In the genomic region with DNA sequence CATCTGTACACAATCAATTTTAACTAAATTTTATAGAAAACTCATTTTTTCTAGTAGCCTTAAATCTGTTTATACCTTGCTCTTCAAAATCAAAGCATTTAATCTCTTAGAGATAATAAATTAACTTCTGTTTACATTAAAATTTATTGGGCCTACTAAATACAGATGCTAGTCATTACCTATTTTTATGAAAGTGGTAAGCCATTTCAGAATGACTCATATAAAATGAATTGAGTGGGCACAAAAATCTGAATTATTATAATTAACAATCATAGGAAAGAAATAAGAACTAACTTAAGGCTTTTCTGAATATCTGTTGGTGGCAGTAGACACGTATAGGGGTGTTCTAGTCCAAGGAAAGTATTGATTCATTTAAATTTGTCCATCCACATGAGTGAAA, we compare ENCODE assay signal across 1 cellular context.
TF ChIP-seq lines count a peak whose summit lies in the region.

No MANE protein-coding gene starts in this region.

TF ChIP-seq in GM12878, 131 proteins besides CTCF, POLR2A, EP300 and RAD21 (continued from another document):
- TF ChIP-seq, protein P1, sequence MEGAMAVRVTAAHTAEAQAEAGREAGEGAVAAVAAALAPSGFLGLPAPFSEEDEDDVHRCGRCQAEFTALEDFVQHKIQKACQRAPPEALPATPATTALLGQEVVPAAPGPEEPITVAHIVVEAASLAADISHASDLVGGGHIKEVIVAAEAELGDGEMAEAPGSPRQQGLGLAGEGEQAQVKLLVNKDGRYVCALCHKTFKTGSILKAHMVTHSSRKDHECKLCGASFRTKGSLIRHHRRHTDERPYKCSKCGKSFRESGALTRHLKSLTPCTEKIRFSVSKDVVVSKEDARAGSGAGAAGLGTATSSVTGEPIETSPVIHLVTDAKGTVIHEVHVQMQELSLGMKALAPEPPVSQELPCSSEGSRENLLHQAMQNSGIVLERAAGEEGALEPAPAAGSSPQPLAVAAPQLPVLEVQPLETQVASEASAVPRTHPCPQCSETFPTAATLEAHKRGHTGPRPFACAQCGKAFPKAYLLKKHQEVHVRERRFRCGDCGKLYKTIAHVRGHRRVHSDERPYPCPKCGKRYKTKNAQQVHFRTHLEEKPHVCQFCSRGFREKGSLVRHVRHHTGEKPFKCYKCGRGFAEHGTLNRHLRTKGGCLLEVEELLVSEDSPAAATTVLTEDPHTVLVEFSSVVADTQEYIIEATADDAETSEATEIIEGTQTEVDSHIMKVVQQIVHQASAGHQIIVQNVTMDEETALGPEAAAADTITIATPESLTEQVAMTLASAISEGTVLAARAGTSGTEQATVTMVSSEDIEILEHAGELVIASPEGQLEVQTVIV (IDR thresholded peaks at IDR 0.05; ENCODE audit: borderline replicate concordance, partially characterized antibody) = no peak
- TF ChIP-seq NR2C1 (IDR thresholded peaks at IDR 0.05) (no peak), GABPA (IDR thresholded peaks at IDR 0.05; ENCODE audit: low read depth) (peak; percentile 3; the same call in 1 of the 2 replicates), ZNF384 (IDR thresholded peaks at IDR 0.05; ENCODE audit: borderline replicate concordance, low read depth, low read length) (no peak), NFYA (IDR thresholded peaks at IDR 0.05; ENCODE audit: borderline replicate concordance, low read depth, low read length) (no peak), JUNB (IDR thresholded peaks at IDR 0.05) (peak; percentile 59), SPI1 (IDR thresholded peaks at IDR 0.05; ENCODE audit: borderline replicate concordance, insufficient read depth, low read depth, low read length) (no peak), PAX8 (IDR thresholded peaks at IDR 0.05) (no peak), STAT3 (IDR thresholded peaks at IDR 0.05; ENCODE audit: low read depth, low read length) (no peak), KDM1A (IDR thresholded peaks at IDR 0.05; ENCODE audit: borderline replicate concordance) (no peak), NRF1 (conservative IDR thresholded peaks at IDR 0.05; ENCODE audit: low read depth, low read length) (no peak)
- TF ChIP-seq, protein P2, sequence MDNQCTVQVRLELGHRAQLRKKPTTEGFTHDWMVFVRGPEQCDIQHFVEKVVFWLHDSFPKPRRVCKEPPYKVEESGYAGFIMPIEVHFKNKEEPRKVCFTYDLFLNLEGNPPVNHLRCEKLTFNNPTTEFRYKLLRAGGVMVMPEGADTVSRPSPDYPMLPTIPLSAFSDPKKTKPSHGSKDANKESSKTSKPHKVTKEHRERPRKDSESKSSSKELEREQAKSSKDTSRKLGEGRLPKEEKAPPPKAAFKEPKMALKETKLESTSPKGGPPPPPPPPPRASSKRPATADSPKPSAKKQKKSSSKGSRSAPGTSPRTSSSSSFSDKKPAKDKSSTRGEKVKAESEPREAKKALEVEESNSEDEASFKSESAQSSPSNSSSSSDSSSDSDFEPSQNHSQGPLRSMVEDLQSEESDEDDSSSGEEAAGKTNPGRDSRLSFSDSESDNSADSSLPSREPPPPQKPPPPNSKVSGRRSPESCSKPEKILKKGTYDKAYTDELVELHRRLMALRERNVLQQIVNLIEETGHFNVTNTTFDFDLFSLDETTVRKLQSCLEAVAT (IDR thresholded peaks at IDR 0.05) = no peak
